ENCODE assay signal across 36 cellular contexts in the genomic region with DNA sequence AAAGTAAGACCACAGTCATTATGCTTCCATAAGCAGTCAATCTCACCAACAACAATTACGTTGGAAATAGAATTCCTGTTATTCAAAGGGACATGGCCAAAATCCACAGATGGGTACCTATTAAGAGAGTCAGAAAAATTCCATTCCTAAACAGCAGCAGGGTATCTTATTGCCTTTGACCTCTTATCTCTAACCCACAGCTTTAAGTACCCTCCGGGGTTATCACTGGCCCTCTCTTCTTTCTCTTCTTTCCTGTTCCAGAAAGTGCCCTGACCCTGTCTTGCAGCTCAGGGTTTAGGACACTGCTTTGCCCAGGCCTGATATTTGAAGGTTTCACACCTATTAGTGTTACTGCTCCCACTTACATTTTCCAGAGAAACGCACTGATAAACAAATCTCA.
"Had no signal": no experiment of that assay in that cellular context is flagged by ENCODE, and none has a peak within 500 bp of the region (broad histone marks: within the 10 kb centered on the region; RNA-seq: fewer than 3 reads in every experiment).

No MANE protein-coding gene starts in this region.

- H3K4me1 ChIP-seq: adrenal gland, body of pancreas, breast epithelium, Peyer's patch had no signal

- H3K9ac ChIP-seq: KMS-11 had no signal

- DNase-seq: activated B cell treated with CpG ODN at 0.5 μM for 24 hours; activated CD4-positive, alpha-beta memory T cell treated with anti-CD3 and anti-CD28 coated beads, Interleukin-2, amount 10 ng/mL, durations not matched to agents 7 days and 5 days; activated CD4-positive, alpha-beta T cell treated with anti-CD3 and anti-CD28 coated beads for 4 hours; activated CD4-positive, alpha-beta T cell treated with anti-CD3 and anti-CD28 coated beads, Interleukin-2, amount 50 U/mL, for 1 hour; activated CD4-positive, CD25-positive, alpha-beta regulatory T cell treated with anti-CD3 and anti-CD28 coated beads, Interleukin-2, amount 50 U/mL, for 72 hours; activated CD8-positive, alpha-beta memory T cell treated with anti-CD3 and anti-CD28 coated beads for 24 hours; activated effector memory CD4-positive, alpha-beta T cell treated with anti-CD3 and anti-CD28 coated beads, Interleukin-2, amount 50 U/mL, for 16 hours; activated naive CD4-positive, alpha-beta T cell; activated naive CD4-positive, alpha-beta T cell treated with anti-CD3 and anti-CD28 coated beads, Interleukin-2, amount 50 U/mL, for 16 hours; activated naive CD8-positive, alpha-beta T cell treated with anti-CD3 and anti-CD28 coated beads, Interleukin-2, amount 10 ng/mL, durations not matched to agents 7 days and 5 days; activated T-cell treated with anti-CD3 and anti-CD28 coated beads, Interleukin-2, amount 50 U/mL, for 1 hour; activated T-cell treated with anti-CD3 and anti-CD28 coated beads, Interleukin-2, amount 50 U/mL, for 72 hours; adrenal gland; body of pancreas; caudate nucleus; cerebellar nuclear complex; MM.1S; MV-4-11; NCI-H1092; NCI-H146; NCI-H187; NCI-H2029 treated with DMSO at 0.1 percent for 48 hours; NCI-H226; NCI-H446 treated with DMSO at 0.1 percent for 48 hours; NCI-H524; PC-3; Peyer's patch; RPMI8226; SIG-M5; T-cell; T-helper 17 cell had no signal

- ATAC-seq: activated T-cell treated with anti-CD3 and anti-CD28 coated beads, Interleukin-2, amount 50 U/mL, for 72 hours; activated T-helper 17 cell treated with anti-CD3 and anti-CD28 coated beads, Interleukin-2, amount 50 U/mL, for 72 hours; body of pancreas; PC-3; SK-N-SH treated with all-trans-retinoic acid at 6 μM for 48 hours; T-cell; T-helper 17 cell had no signal

- H3K27me3 ChIP-seq: adrenal gland, body of pancreas, breast epithelium, Peyer's patch had no signal

- H3K4me2 ChIP-seq: KMS-11 had no signal

- H3K4me3 ChIP-seq: adrenal gland, body of pancreas, breast epithelium, Peyer's patch had no signal

- H3K36me3 ChIP-seq: adrenal gland, breast epithelium, Peyer's patch had no signal

- H3K27ac ChIP-seq: adrenal gland, body of pancreas, breast epithelium, KMS-11, Peyer's patch, VCaP had no signal
